18 cellular contexts compared by ENCODE assay signal in genomic region chr12:119715268-119715620, GRCh38.
DNase-seq lines count a peak whose midpoint lies in the region; ATAC-seq and TF ChIP-seq lines count a peak whose summit lies in the region.
"Had no signal": no experiment of that assay in that cellular context is flagged by ENCODE, and none has a peak within 500 bp of the region (broad histone marks: within the 10 kb centered on the region; RNA-seq: fewer than 3 reads in every experiment).

No MANE protein-coding gene starts in this region.

- peaks cover 56% of the 10 kb centered on the region for H3K36me3 ChIP-seq in RWPE2 (ENCODE audit: low read depth)
- H3K36me3 ChIP-seq: uterus had no signal

- H3K27ac ChIP-seq in RWPE2 (ENCODE audit: poor library complexity, severe bottlenecking), result peak overlapping the region; percentile 65
- peak overlapping the region; percentile 60 for H3K27ac ChIP-seq in epithelial cell of prostate

- no peak overlapping the region for H3K4me3 ChIP-seq in RWPE2 (ENCODE audit: severe bottlenecking)
- H3K4me3 ChIP-seq: uterus had no signal

- no peak for TF ChIP-seq CTCF in RWPE2 (IDR thresholded peaks at IDR 0.05; ENCODE audit: poor library complexity, severe bottlenecking)

- peak; percentile 41 for DNase-seq in EH (ENCODE audit: low read depth)
- no peak for DNase-seq in RWPE2 (ENCODE audit: low spot score)
- DNase-seq in epithelial cell of prostate (ENCODE audit: low read depth, low spot score), result peak; percentile 31
- peak; percentile 34 for DNase-seq in non-pigmented ciliary epithelial cell (ENCODE audit: low read depth)
- no peak for DNase-seq in AG08395 (ENCODE audit: low spot score)
- DNase-seq in stimulated activated CD4-positive, alpha-beta T cell treated with anti-CD3 and anti-CD28 coated beads, Interleukin-2, amount 100 ng/mL, for 48 hours, result no peak
- DNase-seq: activated T-cell treated with anti-CD3 and anti-CD28 coated beads for 4 hours; CD8-positive, alpha-beta memory T cell; DMS79 treated with DMSO at 0.1 percent for 48 hours; islet precursor cell; midbrain; NCI-H187; NCI-H345; right cardiac atrium; T-helper 1 cell; uterus had no signal

- H3K27me3 ChIP-seq in RWPE2 (ENCODE audit: insufficient read depth, poor library complexity, severe bottlenecking), result no peaks in the 10 kb centered on the region
- H3K27me3 ChIP-seq: uterus had no signal

- ATAC-seq in RWPE2 (ENCODE audit: low read depth) (no peak; the same call in 2 of the 3 replicates), HG02885 (IDR thresholded peaks at IDR 0.05; ENCODE audit: poor library complexity, unreplicated experiment) (no peak), GM21737 (IDR thresholded peaks at IDR 0.05; ENCODE audit: unreplicated experiment) (no peak)
- ATAC-seq: right cardiac atrium had no signal

- H3K4me1 ChIP-seq in RWPE2 (ENCODE audit: insufficient read depth, poor library complexity, severe bottlenecking), result peaks cover 25% of the 10 kb centered on the region
- H3K4me1 ChIP-seq: uterus had no signal

- no peaks in the 10 kb centered on the region for H3K9me3 ChIP-seq in RWPE2 (ENCODE audit: severe bottlenecking)
- H3K9me3 ChIP-seq: uterus had no signal

Comparison
In these comparisons a context has a peak if more than half of its experiments do, and no peak if none do; other contexts are left out.
1. DNase-seq: peak in EH (single experiment), epithelial cell of prostate (single experiment) and non-pigmented ciliary epithelial cell (single experiment); none in RWPE2 (single experiment), AG08395 (single experiment) and stimulated activated CD4-positive, alpha-beta T cell treated with anti-CD3 and anti-CD28 coated beads, Interleukin-2, amount 100 ng/mL, for 48 hours (0 of 2).